8 cellular contexts compared by ENCODE assay signal in the genomic region with DNA sequence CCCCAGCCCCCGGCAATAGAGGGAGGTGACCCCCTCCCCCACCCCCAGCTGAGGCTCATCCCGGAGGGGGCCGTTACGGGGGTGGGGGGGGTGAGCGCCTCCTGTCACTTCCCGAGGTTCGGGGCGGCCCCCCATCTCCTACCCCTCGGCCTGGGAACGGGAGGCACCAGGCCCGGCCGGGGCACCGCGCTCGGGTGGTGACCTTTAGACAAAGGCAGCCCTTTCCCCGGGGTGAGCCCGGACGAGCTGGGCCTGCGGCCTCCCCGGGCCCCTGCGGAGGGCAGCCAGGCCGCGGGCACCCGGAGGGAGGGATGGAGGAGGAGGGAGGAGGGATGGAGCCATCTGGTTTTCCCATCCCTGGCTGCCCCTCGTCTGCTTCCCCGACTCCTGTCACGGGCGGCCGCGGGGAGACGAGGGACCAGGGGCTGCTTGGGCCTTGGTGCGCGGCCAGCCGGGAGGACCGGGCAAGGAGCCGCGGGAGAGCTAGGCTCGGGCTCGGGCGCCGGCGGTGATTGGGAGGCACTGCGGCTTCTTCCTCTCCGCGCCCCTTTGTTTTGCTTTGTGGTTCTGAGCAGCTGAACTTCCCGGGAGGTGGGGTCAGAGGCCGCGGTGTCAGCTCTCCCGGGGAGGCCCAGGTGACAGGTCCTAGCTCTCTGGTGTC. TPM values are rescaled to one million over a fixed set of nuclear protein-coding genes. Genes with fewer than 3 reads are reported as not detected.
A peak's percentile ranks its signal among the peaks of the same experiment; 100 is the strongest.
DNase-seq lines count a peak whose midpoint lies in the region; ATAC-seq and TF ChIP-seq lines count a peak whose summit lies in the region.

No MANE protein-coding gene starts in this region.

- CTCF ChIA-PET in Panc1 (lab: Charles Lee): no interaction called here

- H3K9me3 ChIP-seq in Panc1 (ENCODE audit: control insufficient read depth, insufficient read depth, low read depth, low read length) (no peaks in the 10 kb centered on the region), ovary (no peaks in the 10 kb centered on the region), uterus (no peaks in the 10 kb centered on the region)

- peak overlapping the region in 1 of 2 donors; percentile 54 for H3K27ac Mint-ChIP-seq in activated naive CD4-positive, alpha-beta T cell treated with anti-CD3 and anti-CD28 coated beads, Interleukin-2, amount 50 U/mL, for 72 hours

- no peak for TF ChIP-seq POLR2A in ovary (IDR thresholded peaks at IDR 0.05)
- TF ChIP-seq POLR2A in uterus (IDR thresholded peaks at IDR 0.05): no peak

- no peaks in the 10 kb centered on the region; the same call in 1 of the 2 replicates for H3K36me3 ChIP-seq in Panc1 (ENCODE audit: control insufficient read depth, insufficient read depth, low read length)
- H3K36me3 ChIP-seq in ovary: no peaks in the 10 kb centered on the region
- H3K36me3 ChIP-seq in uterus: no peaks in the 10 kb centered on the region

- WGBS in ovary, 3 donors: 0 to 1% (median 0%) methylated on average over 27 to 49 of the region's 49 CpGs

- TF ChIP-seq CTCF in Panc1 (IDR thresholded peaks at IDR 0.05) (no peak), ovary (IDR thresholded peaks at IDR 0.05) (no peak), uterus (IDR thresholded peaks at IDR 0.05) (no peak)

- TF ChIP-seq EP300 in ovary (IDR thresholded peaks at IDR 0.05): no peak

- H3K4me1 ChIP-seq in Panc1 (ENCODE audit: control insufficient read depth, insufficient read depth, low read length) (peaks cover 29% of the 10 kb centered on the region), ovary (ENCODE audit: insufficient read depth) (peaks cover 11% of the 10 kb centered on the region), uterus (peaks cover 12 to 15% of the 10 kb centered on the region in 2 donors)

- H3K27me3 ChIP-seq in Panc1 (ENCODE audit: control insufficient read depth, insufficient read depth, low read length) (no peaks in the 10 kb centered on the region), ovary (no peaks in the 10 kb centered on the region), uterus (no peaks in the 10 kb centered on the region)

- DNase-seq in NCI-H1417 (lab: John Stamatoyannopoulos, UW) (peak in 2 of 3 experiments; percentile 38 to 54), NCI-H1417 treated with DMSO at 0.1 percent for 48 hours (lab: John Stamatoyannopoulos, UW) (no peak), Panc1 (ENCODE audit: low read depth, low spot score) (no peak), Right ventricle myocardium inferior (ENCODE audit: missing footprints) (peak; percentile 80), ovary (peak; percentile 35 to 70 (median 57)), uterus (peak; percentile 33 to 40)
- peak; percentile 41 to 66 for DNase-seq in activated naive CD4-positive, alpha-beta T cell treated with anti-CD3 and anti-CD28 coated beads, Interleukin-2, amount 50 U/mL, for 72 hours (ENCODE audit: low spot score in 2 of 2)

- ATAC-seq in Panc1 (peak; percentile 23; the same call in 1 of the 2 replicates), Right ventricle myocardium inferior (peak; percentile 11), GM19455 (IDR thresholded peaks at IDR 0.05; ENCODE audit: unreplicated experiment) (no peak)
- ATAC-seq in activated naive CD4-positive, alpha-beta T cell treated with anti-CD3 and anti-CD28 coated beads, Interleukin-2, amount 50 U/mL, for 72 hours: peak in 1 of 2 donors; percentile 11

- in situ Hi-C loops in Panc1 (cut with HindIII; ENCODE audit: low pct_unique_long_range_greater_than_20kb, low sequenced_read_pairs): no loop called here

- intact Hi-C loops in Panc1 (cut with micrococcal nuclease; ENCODE audit: unreplicated experiment): loop anchor here (10.0 kb wide), 1 partner anchor 95 kb away; a partner anchor contains a TSS
- intact Hi-C loops in Right ventricle myocardium inferior (cut with DNase I): loop anchor here (2.0 to 10.0 kb wide), 4 partner anchors 55 to 175 kb away; a partner anchor contains a TSS
- intact Hi-C loops in ovary (cut with DNase I): loop anchor here in 2 of 4 donors (10.0 kb wide), 2 partner anchors 55 to 95 kb away; a partner anchor contains a TSS
- intact Hi-C loops in uterus (cut with DNase I; ENCODE audit: low total_unique reads): no loop called here

- no peak overlapping the region for H3K27ac ChIP-seq in Panc1 (ENCODE audit: low read length)
- peak overlapping the region; percentile 76 to 77 for H3K27ac ChIP-seq in ovary
- H3K27ac ChIP-seq in uterus: peak overlapping the region; percentile 93 to 94

- peaks cover 0 to 10% of the 10 kb centered on the region in 2 donors for H3K36me3 Mint-ChIP-seq in activated naive CD4-positive, alpha-beta T cell treated with anti-CD3 and anti-CD28 coated beads, Interleukin-2, amount 50 U/mL, for 72 hours

- BruUV-seq in Panc1 (replicated peaks; lab: Mats Ljungman, UMichigan): no TSS peak

- POLR2A ChIA-PET in Panc1 (lab: Charles Lee): no interaction called here

- H3K4me3 ChIP-seq in Panc1 (ENCODE audit: low read depth in 2 of 2, low read length in 2 of 2) (peak overlapping the region; percentile 53 to 77), ovary (peak overlapping the region; percentile 62), uterus (peak overlapping the region; percentile 80 to 96)

- H3K9me3 Mint-ChIP-seq in activated naive CD4-positive, alpha-beta T cell treated with anti-CD3 and anti-CD28 coated beads, Interleukin-2, amount 50 U/mL, for 72 hours: peaks cover 0 to 3% of the 10 kb centered on the region in 2 donors

RNA-seq across cellular contexts. Expression of a gene that starts 1.1 kb away (rescaled TPM):
- 13.7 TPM for total RNA-seq in Panc1 (2021; ENCODE audit: unreplicated experiment)
- polyA plus RNA-seq in Panc1 (2012; ENCODE audit: insufficient read length): 10.3 TPM
- total RNA-seq in activated naive CD4-positive, alpha-beta T cell treated with anti-CD3 and anti-CD28 coated beads, Interleukin-2, amount 50 U/mL, for 72 hours: 10 to 100 TPM; 13.3 to 26.3 TPM
- 8.8 TPM for total RNA-seq in Right ventricle myocardium inferior
- total RNA-seq in ovary: 10 to 100 TPM in 5 of 7 donors, 1 to 10 TPM in 2; 3.7 to 21.7 (median 13.1) TPM
- 10 to 100 TPM in 1 of 2 donors, 1 to 10 TPM in 1; 8.1 to 10.1 TPM for polyA plus RNA-seq in ovary
- 10 to 100 TPM in 3 of 4 donors, 1 to 10 TPM in 1; 2.0 to 28.1 (median 20.5) TPM for total RNA-seq in uterus

RNA-seq across cellular contexts. Expression of a gene that starts 37.1 kb away (rescaled TPM):
- total RNA-seq in Panc1 (2021; ENCODE audit: unreplicated experiment) (0.15 TPM), Right ventricle myocardium inferior (1.2 TPM), ovary (1 to 10 TPM in 5 of 7 donors, under 1 TPM in 2; 0.62 to 2.5 (median 1.5) TPM), uterus (1 to 10 TPM in 1 of 4 donors, under 1 TPM in 1, not detected in 2; 0.90 to 1.2 TPM)
- 0.45 TPM for polyA plus RNA-seq in Panc1 (2012; ENCODE audit: insufficient read length)
- under 1 TPM; 0.31 to 0.57 TPM for total RNA-seq in activated naive CD4-positive, alpha-beta T cell treated with anti-CD3 and anti-CD28 coated beads, Interleukin-2, amount 50 U/mL, for 72 hours
- 1 to 10 TPM in 1 of 2 donors, under 1 TPM in 1; 0.97 to 1.8 TPM for polyA plus RNA-seq in ovary

Comparison
In these comparisons a context has a peak if more than half of its experiments do, and no peak if none do; other contexts are left out.
1. DNase-seq: peak in NCI-H1417 (2 of 3), activated naive CD4-positive, alpha-beta T cell treated with anti-CD3 and anti-CD28 coated beads, Interleukin-2, amount 50 U/mL, for 72 hours (2 of 2), Right ventricle myocardium inferior (single experiment), ovary (5 of 5) and uterus (2 of 2); none in NCI-H1417 treated with DMSO at 0.1 percent for 48 hours (single experiment) and Panc1 (single experiment).
2. Peak in every context shown above with its lines, with median percentiles within 50 percentile points of each other: H3K4me3 ChIP-seq.